8 cellular contexts compared by ENCODE assay signal in genomic region chr19:47699360-47699917, GRCh38. TPM values are rescaled to one million over a fixed set of nuclear protein-coding genes. Genes with fewer than 3 reads are reported as not detected.
DNase-seq lines count a peak whose midpoint lies in the region; ATAC-seq and TF ChIP-seq lines count a peak whose summit lies in the region.

No MANE protein-coding gene starts in this region.

- no peak overlapping the region for H3K4me3 Mint-ChIP-seq in T-cell

- DNase-seq in COLO668 (lab: John Stamatoyannopoulos, UW; ENCODE audit: unreplicated experiment): peak; percentile 41
- DNase-seq in HL-60 (ENCODE audit: low read depth in 1 of 2, low spot score in 1 of 2): peak; percentile 21 to 47
- peak in 27 of 34 experiments; percentile 8 to 56 (median 40) for DNase-seq in T-cell
- DNase-seq in astrocyte of the spinal cord (ENCODE audit: low read depth, low spot score): no peak
- DNase-seq in islet precursor cell: peak; percentile 76
- DNase-seq in stimulated activated CD8-positive, alpha-beta memory T cell treated with anti-CD3 and anti-CD28 coated beads, Interleukin-15, amount 100 ng/mL, for 24 hours (ENCODE audit: low read depth): peak; percentile 37

- H3K27me3 ChIP-seq in HL-60 (ENCODE audit: insufficient read depth, poor library complexity, severe bottlenecking): no peaks in the 10 kb centered on the region

- no peak overlapping the region for H3K27ac Mint-ChIP-seq in T-cell

- H3K4me1 Mint-ChIP-seq in T-cell: peaks cover 2 to 5% (median 3%) of the 10 kb centered on the region in 3 donors

- no peaks in the 10 kb centered on the region for H3K27me3 Mint-ChIP-seq in T-cell

- in situ Hi-C loops in astrocyte of the spinal cord (cut with HindIII; ENCODE audit: low sequenced_read_pairs): no loop called here

- H3K4me3 ChIP-seq in HL-60 (replicated peaks; ENCODE audit: insufficient read depth, low read length) (no peak overlapping the region), astrocyte of the spinal cord (ENCODE audit: low read depth, low read length) (no peak overlapping the region)

- no peaks in the 10 kb centered on the region for H3K9me3 Mint-ChIP-seq in T-cell

- H3K27ac ChIP-seq in HL-60 (replicated peaks): no peak overlapping the region

- peak; percentile 94 for TF ChIP-seq CTCF in HL-60 (IDR thresholded peaks at IDR 0.05; ENCODE audit: insufficient read depth, low read length)
- TF ChIP-seq CTCF in astrocyte of the spinal cord (IDR thresholded peaks at IDR 0.05; ENCODE audit: low read depth, low read length): peak; percentile 90

- H3K36me3 Mint-ChIP-seq in T-cell: peaks cover 29% of the 10 kb centered on the region

- POLR2A ChIA-PET in T-cell (lab: Charles Lee): no interaction called here

- ATAC-seq in T-cell (replicated peaks in 1 of 4) (peak; percentile 31 to 65 (median 50)), GM19324 (IDR thresholded peaks at IDR 0.05; ENCODE audit: low FRiP score, unreplicated experiment) (no peak), GM19463 (IDR thresholded peaks at IDR 0.05; ENCODE audit: unreplicated experiment) (no peak)

- CTCF ChIA-PET in T-cell (lab: Charles Lee): interaction anchor here (0.6 to 1.9 kb wide), 7 partner anchors 13 to 266 kb away, joined by 3 to 6 read pairs (median 3); no protein-coding TSS in a partner anchor

RNA-seq across cellular contexts. Expression of gene EHD2, which starts 13.8 kb away (rescaled TPM):
- total RNA-seq in T-cell: under 1 TPM; 0.28 to 0.70 (median 0.47) TPM

RNA-seq across cellular contexts. Expression of gene NOP53, which starts 45.9 kb away (rescaled TPM):
- 1,000 to 10,000 TPM in 1 of 5 donors, 100 to 1,000 TPM in 4; 832 to 1,046 (median 935) TPM for total RNA-seq in T-cell

Comparison
In these comparisons a context has a peak if more than half of its experiments do, and no peak if none do; other contexts are left out.
1. ATAC-seq: peak in T-cell (4 of 4); none in GM19324 (single experiment) and GM19463 (single experiment).